ENCODE assay signal across 7 cellular contexts in genomic region chr1:234019387-234019786, GRCh38.
"Had no signal": no experiment of that assay in that cellular context is flagged by ENCODE, and none has a peak within 500 bp of the region (broad histone marks: within the 10 kb centered on the region; RNA-seq: fewer than 3 reads in every experiment).

No MANE protein-coding gene starts in this region.

- H3K4me2 ChIP-seq: KMS-11 had no signal

- DNase-seq: IMR-90, KBM-7, KG1 had no signal

- H3K9ac ChIP-seq: KMS-11 had no signal

- FAIRE-seq: HepG2, HTR-8/SVneo had no signal

- ATAC-seq: HepG2 had no signal

- H3K27ac ChIP-seq: HL-60, KMS-11 had no signal
